Comparison of ENCODE assay signal across 8 cellular contexts in genomic region chr14:101963611-101964296, GRCh38. TPM values are rescaled to one million over a fixed set of nuclear protein-coding genes. Genes with fewer than 3 reads are reported as not detected.
DNase-seq lines count a peak whose midpoint lies in the region; ATAC-seq and TF ChIP-seq lines count a peak whose summit lies in the region.

No MANE protein-coding gene starts in this region.

- no peaks in the 10 kb centered on the region for H3K27me3 ChIP-seq in mesendoderm (ENCODE audit: insufficient read depth, low read length, poor library complexity)
- no peaks in the 10 kb centered on the region for H3K27me3 ChIP-seq in upper lobe of right lung

- no peak overlapping the region for H3K18ac ChIP-seq in mesendoderm (ENCODE audit: low read length)

- peak overlapping the region; percentile 57 for H3K9ac ChIP-seq in mesendoderm (ENCODE audit: low read length)

- no peak overlapping the region for H4K8ac ChIP-seq in mesendoderm (ENCODE audit: low read depth, low read length)

- peaks cover 44% of the 10 kb centered on the region for H3K4me1 Mint-ChIP-seq in activated naive CD4-positive, alpha-beta T cell treated with anti-CD3 and anti-CD28 coated beads, Interleukin-2, amount 50 U/mL, for 24 hours

- H3K27ac Mint-ChIP-seq in activated naive CD4-positive, alpha-beta T cell treated with anti-CD3 and anti-CD28 coated beads, Interleukin-2, amount 50 U/mL, for 24 hours, result peak overlapping the region; percentile 62

- no peaks in the 10 kb centered on the region for H3K9me3 Mint-ChIP-seq in activated naive CD4-positive, alpha-beta T cell treated with anti-CD3 and anti-CD28 coated beads, Interleukin-2, amount 50 U/mL, for 24 hours

- H2AK5ac ChIP-seq in mesendoderm (ENCODE audit: low read length), result no peak overlapping the region

- no CpG with 5 or more reads among the region's 21 CpGs for WGBS in mesendoderm (ENCODE audit: extremely low coverage, insufficient coverage, low lambda C conversion rate)

- H2BK5ac ChIP-seq in mesendoderm (ENCODE audit: low read length), result no peak overlapping the region

- peaks cover 11% of the 10 kb centered on the region for H3K79me1 ChIP-seq in mesendoderm (ENCODE audit: low read length)

- no peak for TF ChIP-seq CTCF in upper lobe of right lung (IDR thresholded peaks at IDR 0.05)

- no peaks in the 10 kb centered on the region for H3K36me3 ChIP-seq in mesendoderm (ENCODE audit: control insufficient read depth, insufficient read depth, low read length)
- no peaks in the 10 kb centered on the region for H3K36me3 ChIP-seq in upper lobe of right lung

- H3K4me2 ChIP-seq in mesendoderm (ENCODE audit: low read length), result peak overlapping the region; percentile 76

- H3K4ac ChIP-seq in mesendoderm (ENCODE audit: low read depth, low read length), result no peak overlapping the region

- no peaks in the 10 kb centered on the region for H3K27me3 Mint-ChIP-seq in activated naive CD4-positive, alpha-beta T cell treated with anti-CD3 and anti-CD28 coated beads, Interleukin-2, amount 50 U/mL, for 24 hours

- DNase-seq in activated naive CD4-positive, alpha-beta T cell (lab: John Stamatoyannopoulos, UW), result no peak
- DNase-seq in mesendoderm, result no peak
- no peak for DNase-seq in upper lobe of right lung
- DNase-seq in NCI-H446 treated with DMSO at 0.1 percent for 48 hours (lab: John Stamatoyannopoulos, UW), result no peak
- no peak for DNase-seq in NCI-H226
- DNase-seq in dermis blood vessel endothelial cell, result no peak

- H3K27ac ChIP-seq in angular gyrus (ENCODE audit: low read depth, low read length), result peak overlapping the region; percentile 38
- H3K27ac ChIP-seq in mesendoderm (ENCODE audit: low read depth, low read length), result no peak overlapping the region
- H3K27ac ChIP-seq in upper lobe of right lung, result no peak overlapping the region

- H3K4me1 ChIP-seq in mesendoderm (ENCODE audit: control insufficient read depth, low read depth, low read length) (no peaks in the 10 kb centered on the region), upper lobe of right lung (peaks cover 28% of the 10 kb centered on the region)

- peaks cover 3% of the 10 kb centered on the region for H3K36me3 Mint-ChIP-seq in activated naive CD4-positive, alpha-beta T cell treated with anti-CD3 and anti-CD28 coated beads, Interleukin-2, amount 50 U/mL, for 24 hours

- no peak overlapping the region for H3K23ac ChIP-seq in mesendoderm (ENCODE audit: low read length)

- no peak for ATAC-seq in upper lobe of right lung

- no peaks in the 10 kb centered on the region for H3K9me3 ChIP-seq in upper lobe of right lung

- H3K79me2 ChIP-seq in mesendoderm (ENCODE audit: control insufficient read depth, insufficient read depth, low read length), result peaks cover 36% of the 10 kb centered on the region

- no peak overlapping the region for H2BK120ac ChIP-seq in mesendoderm (ENCODE audit: low read depth, low read length)

- H3K56ac ChIP-seq in mesendoderm (ENCODE audit: low read length), result peak overlapping the region; percentile 83

- peak overlapping the region; percentile 55 for H3K4me3 Mint-ChIP-seq in activated naive CD4-positive, alpha-beta T cell treated with anti-CD3 and anti-CD28 coated beads, Interleukin-2, amount 50 U/mL, for 24 hours

- H2BK15ac ChIP-seq in mesendoderm (replicated peaks; ENCODE audit: low read depth), result no peak overlapping the region

- H4K5ac ChIP-seq in mesendoderm (ENCODE audit: low read length), result no peak overlapping the region

- H3K4me3 ChIP-seq in mesendoderm (ENCODE audit: low read length) (no peak overlapping the region), upper lobe of right lung (peak overlapping the region; percentile 99)

- intact Hi-C loops in upper lobe of right lung (cut with DNase I), result loop anchor here (10.0 kb wide), 1 partner anchor 131 kb away; no protein-coding TSS in a partner anchor

RNA-seq across cellular contexts. Expression of gene DYNC1H1, which starts 0.6 kb away (rescaled TPM):
- 56.1 TPM for polyA plus RNA-seq in mesendoderm (2013, experiment 1 of 2)
- 51.3 TPM for polyA plus RNA-seq in mesendoderm (2013, experiment 2 of 2)
- total RNA-seq in upper lobe of right lung, result 432 TPM
- 564 and 1,322 TPM in 2 replicates for total RNA-seq in dermis blood vessel endothelial cell
